In genomic region chr1:246779561-246780175, GRCh38 we compare ENCODE assay signal across 14 cellular contexts. TPM values are rescaled to one million over a fixed set of nuclear protein-coding genes. Genes with fewer than 3 reads are reported as not detected.
A peak's percentile ranks its signal among the peaks of the same experiment; 100 is the strongest.
DNase-seq lines count a peak whose midpoint lies in the region; ATAC-seq and TF ChIP-seq lines count a peak whose summit lies in the region.
"Had no signal": no experiment of that assay in that cellular context is flagged by ENCODE, and none has a peak within 500 bp of the region (broad histone marks: within the 10 kb centered on the region; RNA-seq: fewer than 3 reads in every experiment).

No MANE protein-coding gene starts in this region.

- peak in 2 of 4 donors; percentile 16 to 34 for ATAC-seq in psoas muscle
- ATAC-seq: GM12878 had no signal

- H3K27me3 ChIP-seq in right atrium auricular region (no peaks in the 10 kb centered on the region), psoas muscle (ENCODE audit: insufficient read depth in 3 of 3, low read length in 2 of 3) (no peaks in the 10 kb centered on the region), BE2C (no peaks in the 10 kb centered on the region)
- no peaks in the 10 kb centered on the region for H3K27me3 ChIP-seq in effector memory CD4-positive, alpha-beta T cell (replicated peaks; ENCODE audit: control insufficient read depth, insufficient read depth, low read length, poor library complexity, severe bottlenecking)

- no peak for TF ChIP-seq POLR2A in lower leg skin (IDR thresholded peaks at IDR 0.05)

- WGBS in lower leg skin, 2 donors: 90 to 94% methylated on average over 12 to 13 of the region's 13 CpGs
- 64 to 67% (median 66%) methylated on average over 13 of the region's 13 CpGs for WGBS in psoas muscle, 3 donors

- in situ Hi-C loops in G401 (cut with HindIII; ENCODE audit: low sequenced_read_pairs): no loop called here

- H3K4me1 ChIP-seq in right atrium auricular region (peaks cover 0 to 6% of the 10 kb centered on the region in 2 donors), psoas muscle (peaks cover 37% of the 10 kb centered on the region), BE2C (peaks cover 4% of the 10 kb centered on the region; the same call in 1 of the 2 replicates)
- no peaks in the 10 kb centered on the region for H3K4me1 ChIP-seq in effector memory CD4-positive, alpha-beta T cell (ENCODE audit: control insufficient read depth, insufficient read depth, low read length, poor library complexity, severe bottlenecking)
- H3K4me1 ChIP-seq: Caco-2 had no signal

- DNase-seq in right atrium auricular region (ENCODE audit: low spot score) (peak; percentile 54), cardiac septum (ENCODE audit: low spot score) (no peak), G401 (ENCODE audit: low spot score) (peak; percentile 35), lower leg skin (ENCODE audit: low spot score in 2 of 2) (peak; percentile 8 to 76), psoas muscle (no peak), glomerular visceral epithelial cell (ENCODE audit: extremely low spot score) (no peak), BE2C (no peak)
- no peak for DNase-seq in effector memory CD4-positive, alpha-beta T cell
- DNase-seq: Caco-2; CD8-positive, alpha-beta memory T cell; GOT3; H9; IMR-90 had no signal

- H3K36me3 ChIP-seq in right atrium auricular region: peaks cover 21% of the 10 kb centered on the region
- peaks cover 0 to 48% of the 10 kb centered on the region in 2 donors for H3K36me3 ChIP-seq in psoas muscle (ENCODE audit: insufficient read depth in 1 of 2, low read depth in 1 of 2)
- no peaks in the 10 kb centered on the region for H3K36me3 ChIP-seq in effector memory CD4-positive, alpha-beta T cell (ENCODE audit: control insufficient read depth, insufficient read depth, low read length)
- no peaks in the 10 kb centered on the region for H3K36me3 ChIP-seq in BE2C

- H3K4me3 ChIP-seq in right atrium auricular region: no peak overlapping the region
- no peak overlapping the region for H3K4me3 ChIP-seq in lower leg skin (ENCODE audit: low read depth, poor library complexity, severe bottlenecking)
- H3K4me3 ChIP-seq in psoas muscle: no peak overlapping the region
- no peak overlapping the region for H3K4me3 ChIP-seq in effector memory CD4-positive, alpha-beta T cell (ENCODE audit: insufficient read depth, low read depth, low read length, poor library complexity, severe bottlenecking)
- H3K4me3 ChIP-seq in BE2C (ENCODE audit: low read depth, low read length): no peak overlapping the region
- H3K4me3 ChIP-seq: GM12878 had no signal

- H3K9me3 ChIP-seq in right atrium auricular region (no peaks in the 10 kb centered on the region), psoas muscle (no peaks in the 10 kb centered on the region), BE2C (no peaks in the 10 kb centered on the region)
- H3K9me3 ChIP-seq in effector memory CD4-positive, alpha-beta T cell (ENCODE audit: control insufficient read depth, low read length): no peaks in the 10 kb centered on the region
- H3K9me3 ChIP-seq: Caco-2 had no signal

- TF ChIP-seq CTCF in right atrium auricular region (IDR thresholded peaks at IDR 0.05): no peak
- no peak for TF ChIP-seq CTCF in lower leg skin (IDR thresholded peaks at IDR 0.05)
- no peak for TF ChIP-seq CTCF in psoas muscle (IDR thresholded peaks at IDR 0.05)
- no peak for TF ChIP-seq CTCF in BE2C (IDR thresholded peaks at IDR 0.05; ENCODE audit: low read depth, low read length)

- intact Hi-C loops in cardiac septum (cut with DNase I) (no loop called here), lower leg skin (cut with DNase I; ENCODE audit: low total_unique reads) (no loop called here), psoas muscle (cut with DNase I) (no loop called here)

- H3K27ac ChIP-seq in right atrium auricular region: no peak overlapping the region
- H3K27ac ChIP-seq in psoas muscle: peak overlapping the region; percentile 76
- no peak overlapping the region for H3K27ac ChIP-seq in effector memory CD4-positive, alpha-beta T cell (ENCODE audit: insufficient read depth, low read length, poor library complexity, severe bottlenecking)

RNA-seq across cellular contexts. Expression of gene SCCPDH, which starts 55.5 kb away (rescaled TPM):
- total RNA-seq in right atrium auricular region (10 to 100 TPM; 21.4 to 23.1 TPM), cardiac septum (31.3 TPM), lower leg skin (10 to 100 TPM; 13.3 to 23.3 (median 17.0) TPM), psoas muscle (10 to 100 TPM; 22.6 to 41.8 (median 38.5) TPM)
- 66.9 and 69.1 TPM in 2 replicates for total RNA-seq in G401 (2014; rRNA removed; shearing (Covaris generic))
- polyA plus RNA-seq in psoas muscle: 10 to 100 TPM; 28.3 to 50.8 (median 44.3) TPM
- 31.8 TPM for polyA plus RNA-seq in BE2C (2012; ENCODE audit: insufficient read depth, insufficient read length, low read depth)

Comparison
In these comparisons a context has a peak if more than half of its experiments do, and no peak if none do; other contexts are left out.
1. DNase-seq: peak in right atrium auricular region (single experiment), G401 (single experiment) and lower leg skin (2 of 2); none in cardiac septum (single experiment), psoas muscle (0 of 2), glomerular visceral epithelial cell (single experiment), effector memory CD4-positive, alpha-beta T cell (0 of 3) and BE2C (single experiment).